Comparison of ENCODE assay signal across 8 cellular contexts in the genomic region with DNA sequence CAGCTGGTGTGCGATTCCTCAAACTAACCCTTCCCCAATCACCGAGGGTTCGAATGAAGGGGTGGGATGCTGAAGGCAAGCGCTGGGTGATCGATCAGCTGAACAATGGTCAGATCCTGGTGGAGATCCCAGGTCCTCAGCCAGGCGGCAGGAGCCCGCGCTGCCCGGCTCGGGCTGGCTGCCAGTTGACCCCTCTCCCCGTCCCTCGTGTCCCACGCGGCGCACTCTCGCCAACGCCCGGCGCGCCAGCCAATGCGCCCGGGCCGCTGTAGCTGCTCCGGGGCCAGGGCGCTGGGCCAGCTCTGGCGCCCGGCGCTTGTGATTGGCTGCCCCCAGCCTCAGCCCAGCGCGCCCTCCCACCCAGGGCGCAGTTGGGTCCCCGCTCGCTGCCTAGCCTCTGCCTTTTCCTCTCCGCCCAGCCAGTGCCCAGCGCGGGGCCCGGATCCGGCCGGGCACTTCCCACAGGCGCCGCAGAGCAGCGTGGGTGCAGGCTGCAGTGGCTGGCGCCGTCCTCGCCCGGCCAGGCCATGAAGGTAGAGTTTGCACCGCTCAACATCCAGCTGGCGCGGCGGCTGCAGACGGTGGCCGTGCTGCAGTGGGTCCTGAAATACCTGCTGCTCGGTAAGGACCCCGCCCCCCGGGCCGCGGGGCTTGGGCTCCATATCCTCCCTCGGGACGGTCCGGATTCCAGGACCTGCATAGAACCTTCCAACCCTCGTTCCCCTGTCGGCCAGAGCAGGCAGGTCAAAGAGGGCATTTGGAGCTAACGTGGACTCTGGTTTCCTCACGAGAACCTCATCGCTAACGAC. TPM values are rescaled to one million over a fixed set of nuclear protein-coding genes. Genes with fewer than 3 reads are reported as not detected.
DNase-seq lines count a peak whose midpoint lies in the region; ATAC-seq and TF ChIP-seq lines count a peak whose summit lies in the region.

A gene with protein sequence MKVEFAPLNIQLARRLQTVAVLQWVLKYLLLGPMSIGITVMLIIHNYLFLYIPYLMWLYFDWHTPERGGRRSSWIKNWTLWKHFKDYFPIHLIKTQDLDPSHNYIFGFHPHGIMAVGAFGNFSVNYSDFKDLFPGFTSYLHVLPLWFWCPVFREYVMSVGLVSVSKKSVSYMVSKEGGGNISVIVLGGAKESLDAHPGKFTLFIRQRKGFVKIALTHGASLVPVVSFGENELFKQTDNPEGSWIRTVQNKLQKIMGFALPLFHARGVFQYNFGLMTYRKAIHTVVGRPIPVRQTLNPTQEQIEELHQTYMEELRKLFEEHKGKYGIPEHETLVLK (plus strand): TSS at position 400 of the 809 bp plus-strand sequence. CDS start 128 bp downstream, at position 528.

- DNase-seq in DMS79 (lab: John Stamatoyannopoulos, UW), result peak; percentile 4
- peak; percentile 77 for DNase-seq in HuH-7.5 (ENCODE audit: low spot score)
- DNase-seq in astrocyte of the spinal cord (ENCODE audit: low read depth, low spot score), result peak; percentile 20
- peak; percentile 60 for DNase-seq in sciatic nerve (ENCODE audit: low spot score)
- DNase-seq in stimulated activated CD4-positive, alpha-beta T cell treated with anti-CD3 and anti-CD28 coated beads, Interleukin-1b, Interleukin-23, amount 100 ng/mL, for 48 hours, result no peak
- no peak for DNase-seq in cerebellar cortex (ENCODE audit: low spot score)

- TF ChIP-seq CTCF in astrocyte of the spinal cord (IDR thresholded peaks at IDR 0.05; ENCODE audit: low read depth, low read length), result no peak

- H3K4me3 ChIP-seq in astrocyte of the spinal cord (ENCODE audit: low read depth, low read length) (peak within 1 kb of the TSS; percentile 28), iPS-18c (ENCODE audit: insufficient read depth, low read depth, low read length) (peak within 1 kb of the TSS; percentile 69)

- intact Hi-C loops in sciatic nerve (cut with DNase I), result no loop called here

- H3K9me3 ChIP-seq in iPS-18c (ENCODE audit: control insufficient read depth, insufficient read depth, low read length), result no peaks in the 10 kb centered on the region

- in situ Hi-C loops in astrocyte of the spinal cord (cut with HindIII; ENCODE audit: low sequenced_read_pairs), result no loop called here

- ATAC-seq in sciatic nerve (peak; percentile 75), HG03565 (IDR thresholded peaks at IDR 0.05; ENCODE audit: unreplicated experiment) (no peak)

RNA-seq across cellular contexts. Expression of the gene that starts here (rescaled TPM):
- total RNA-seq in sciatic nerve, result 0.45 TPM

Comparison
In these comparisons a context has a peak if more than half of its experiments do, and no peak if none do; other contexts are left out.
1. Peak in DNase-seq and ATAC-seq in sciatic nerve; RNA of the gene not detected or under 1 TPM.
2. DNase-seq: peak in DMS79 (single experiment), HuH-7.5 (single experiment) and astrocyte of the spinal cord (single experiment); none in stimulated activated CD4-positive, alpha-beta T cell treated with anti-CD3 and anti-CD28 coated beads, Interleukin-1b, Interleukin-23, amount 100 ng/mL, for 48 hours (single experiment) and cerebellar cortex (single experiment).